Comparison of ENCODE assay signal across 8 cellular contexts in genomic region chr3:130111865-130112650, GRCh38. TPM values are rescaled to one million over a fixed set of nuclear protein-coding genes. Genes with fewer than 3 reads are reported as not detected.
DNase-seq lines count a peak whose midpoint lies in the region; ATAC-seq and TF ChIP-seq lines count a peak whose summit lies in the region.
"Not testable (repeated sequence)": the region's sequence is repeated elsewhere in the genome, so short reads cannot be mapped to it uniquely, and the experiment has no call there.

No MANE protein-coding gene starts in this region.

- H3K9me3 ChIP-seq in adrenal gland (replicated peaks in 1 of 3); parathyroid adenoma (ENCODE audit: control insufficient read depth, low read length); testis: not testable (repeated sequence)

- TF ChIP-seq POLR2A in adrenal gland (IDR thresholded peaks at IDR 0.05) (peak; percentile 3 to 52), testis (IDR thresholded peaks at IDR 0.05) (peak; percentile 36)

- H3K79me2 ChIP-seq in parathyroid adenoma: not testable (repeated sequence)

- peak overlapping the region in 4 of 5 donors; percentile 65 to 85 (median 77) for H3K27ac ChIP-seq in adrenal gland
- H3K27ac ChIP-seq in parathyroid adenoma: peak overlapping the region; percentile 97
- peak overlapping the region; percentile 90 to 93 for H3K27ac ChIP-seq in testis

- not testable (repeated sequence) for H3K36me3 ChIP-seq in adrenal gland (replicated peaks in 1 of 2); parathyroid adenoma (ENCODE audit: control insufficient read depth, insufficient read depth, low read length); testis (ENCODE audit: low read depth, missing control alignments)

- not testable (repeated sequence) for TF ChIP-seq CTCF in GM12865 (IDR thresholded peaks at IDR 0.05; ENCODE audit: insufficient read depth, low read depth, low read length, missing control alignments); adrenal gland (IDR thresholded peaks at IDR 0.05); parathyroid adenoma (IDR thresholded peaks at IDR 0.05); testis (IDR thresholded peaks at IDR 0.05)

- not testable (repeated sequence) for H3K27me3 ChIP-seq in adrenal gland; parathyroid adenoma (ENCODE audit: control insufficient read depth, insufficient read depth, low read length); testis

- ATAC-seq in HG02973 (IDR thresholded peaks at IDR 0.05; ENCODE audit: unreplicated experiment): peak; percentile 46

- H2AFZ ChIP-seq in parathyroid adenoma: peak overlapping the region; percentile 77

- H3K9ac ChIP-seq in parathyroid adenoma: peak overlapping the region; percentile 5

- H3K4me2 ChIP-seq in parathyroid adenoma (ENCODE audit: low read length): peak overlapping the region; percentile 57

- peak; percentile 96 for DNase-seq in GM12865 (ENCODE audit: low read depth)
- peak; percentile 74 for DNase-seq in NCI-H187 treated with DMSO at 0.1 percent for 48 hours (lab: John Stamatoyannopoulos, UW)
- peak; percentile 94 to 100 (median 99) for DNase-seq in T-helper 2 cell
- DNase-seq in adrenal gland: peak; percentile 43 to 100 (median 100)
- DNase-seq in cardiac septum (ENCODE audit: low spot score): peak; percentile 100
- DNase-seq in testis: peak; percentile 100

- intact Hi-C loops in adrenal gland (cut with DNase I); cardiac septum (cut with DNase I); testis (cut with DNase I; ENCODE audit: low total_unique reads): not testable (repeated sequence)

- H3K4me3 ChIP-seq in GM12865 (ENCODE audit: low read depth, low read length) (peak overlapping the region; percentile 85), adrenal gland (peak overlapping the region in 2 of 4 donors; percentile 30 to 94), parathyroid adenoma (ENCODE audit: low read depth, low read length) (peak overlapping the region; percentile 60), testis (peak overlapping the region; percentile 74 to 75)

- 0 to 2% (median 1%) methylated on average over 1 to 60 of the region's 60 CpGs for WGBS in adrenal gland, 4 donors
- WGBS in testis, 2 donors: 1 to 2% methylated on average over 35 to 37 of the region's 60 CpGs

- not testable (repeated sequence) for H3K4me1 ChIP-seq in adrenal gland (replicated peaks in 1 of 2); parathyroid adenoma; testis

RNA-seq across cellular contexts. Expression of gene ALG1L2, which starts 30.4 kb away (rescaled TPM):
- total RNA-seq in adrenal gland (1 to 10 TPM in 1 of 8 donors, not detected in 7; 1.2 TPM), cardiac septum (not detected), testis (not detected)
- polyA plus RNA-seq in adrenal gland (not detected), testis (ENCODE audit: insufficient read depth, low read depth, low replicate concordance) (not detected)
